Comparison of ENCODE assay signal across 1 cellular context in genomic region chr5:6447384-6448140, GRCh38.
TF ChIP-seq lines count a peak whose summit lies in the region.

No MANE protein-coding gene starts in this region.

TF ChIP-seq in HEK293, 187 proteins besides CTCF, POLR2A, EP300 and RAD21 (continued from another document):
- TF ChIP-seq ZNF548 (tag by site-specific recombination; IDR thresholded peaks at IDR 0.05) (no peak), ZBTB1 (tag by site-specific recombination; IDR thresholded peaks at IDR 0.05) (no peak; the same call in 1 of the 2 replicates), OVOL3 (tag by site-specific recombination; IDR thresholded peaks at IDR 0.05) (no peak; the same call in 1 of the 2 replicates)
